In genomic region chr22:29079218-29079901, GRCh38 we compare ENCODE assay signal across 10 cellular contexts. TPM values are rescaled to one million over a fixed set of nuclear protein-coding genes. Genes with fewer than 3 reads are reported as not detected.
A peak's percentile ranks its signal among the peaks of the same experiment; 100 is the strongest.
DNase-seq lines count a peak whose midpoint lies in the region; ATAC-seq and TF ChIP-seq lines count a peak whose summit lies in the region.
"Had no signal": no experiment of that assay in that cellular context is flagged by ENCODE, and none has a peak within 500 bp of the region (broad histone marks: within the 10 kb centered on the region; RNA-seq: fewer than 3 reads in every experiment).

No MANE protein-coding gene starts in this region.

- H3K27me3 Mint-ChIP-seq in brain, result peaks cover 4% of the 10 kb centered on the region

- H3K4me1 Mint-ChIP-seq in brain, result peaks cover 95% of the 10 kb centered on the region

- H3K9me3 Mint-ChIP-seq in brain, result no peaks in the 10 kb centered on the region
- H3K9me3 Mint-ChIP-seq: activated naive CD8-positive, alpha-beta T cell treated with anti-CD3 and anti-CD28 coated beads, Interleukin-2, amount 10 ng/mL, durations not matched to agents 7 days and 5 days; T-helper 2 cell treated with Interferon-gamma antibody and Interleukin-4, amounts not matched to agents 5 μg/mL and 100 μg/mL, for 36 hours had no signal

- H3K4me3 ChIP-seq in skin epidermis, result no peak overlapping the region

- peak overlapping the region; percentile 93 to 99 (median 94) for H3K27ac Mint-ChIP-seq in brain
- H3K27ac Mint-ChIP-seq: activated naive CD8-positive, alpha-beta T cell treated with anti-CD3 and anti-CD28 coated beads, Interleukin-2, amount 10 ng/mL, durations not matched to agents 7 days and 5 days; T-helper 2 cell treated with Interferon-gamma antibody and Interleukin-4, amounts not matched to agents 5 μg/mL and 100 μg/mL, for 36 hours had no signal

- ATAC-seq in HG03196 (IDR thresholded peaks at IDR 0.05; ENCODE audit: unreplicated experiment), result no peak

- DNase-seq in NCI-H1417 (lab: John Stamatoyannopoulos, UW), result peak; percentile 61 to 89 (median 83)
- DNase-seq in NCI-H1417 treated with DMSO at 0.1 percent for 48 hours (lab: John Stamatoyannopoulos, UW), result no peak
- DNase-seq in NCI-H2227 treated with DMSO at 0.1 percent for 48 hours (lab: John Stamatoyannopoulos, UW), result peak; percentile 38
- no peak for DNase-seq in kidney tubule cell (ENCODE audit: low spot score)
- no peak for DNase-seq in AML-193 (lab: John Stamatoyannopoulos, UW)
- DNase-seq: activated naive CD8-positive, alpha-beta T cell treated with anti-CD3 and anti-CD28 coated beads, Interleukin-2, amount 10 ng/mL, durations not matched to agents 7 days and 5 days had no signal

- peak overlapping the region in 19 of 21 experiments; percentile 3 to 71 (median 49) for H3K27ac ChIP-seq in skin epidermis

- TF ChIP-seq CTCF in brain (conservative IDR thresholded peaks at IDR 0.05), result no peak

- peak overlapping the region; percentile 31 to 81 (median 67) for H3K4me3 Mint-ChIP-seq in brain
- H3K4me3 Mint-ChIP-seq: activated naive CD8-positive, alpha-beta T cell treated with anti-CD3 and anti-CD28 coated beads, Interleukin-2, amount 10 ng/mL, durations not matched to agents 7 days and 5 days; T-helper 2 cell treated with Interferon-gamma antibody and Interleukin-4, amounts not matched to agents 5 μg/mL and 100 μg/mL, for 36 hours had no signal

- H3K36me3 Mint-ChIP-seq in brain, result no peaks in the 10 kb centered on the region
- H3K36me3 Mint-ChIP-seq: activated naive CD8-positive, alpha-beta T cell treated with anti-CD3 and anti-CD28 coated beads, Interleukin-2, amount 10 ng/mL, durations not matched to agents 7 days and 5 days had no signal

RNA-seq across cellular contexts. Expression of gene KREMEN1, which starts 6.5 kb away (rescaled TPM):
- 50.5 TPM for polyA plus RNA-seq in brain (ENCODE audit: insufficient read depth, low read depth, low replicate concordance)

RNA-seq across cellular contexts. Expression of gene C22orf31, which starts 17.7 kb away (rescaled TPM):
- polyA plus RNA-seq in brain (ENCODE audit: insufficient read depth, low read depth, low replicate concordance), result 0.36 TPM

Comparison
In these comparisons a context has a peak if more than half of its experiments do, and no peak if none do; other contexts are left out.
1. DNase-seq: peak in NCI-H1417 (3 of 3) and NCI-H2227 treated with DMSO at 0.1 percent for 48 hours (single experiment); none in NCI-H1417 treated with DMSO at 0.1 percent for 48 hours (single experiment), kidney tubule cell (single experiment) and AML-193 (0 of 2).